Comparison of ENCODE assay signal across 12 cellular contexts in genomic region chr13:50421457-50422130, GRCh38.
DNase-seq lines count a peak whose midpoint lies in the region; ATAC-seq and TF ChIP-seq lines count a peak whose summit lies in the region.
"Had no signal": no experiment of that assay in that cellular context is flagged by ENCODE, and none has a peak within 500 bp of the region (broad histone marks: within the 10 kb centered on the region; RNA-seq: fewer than 3 reads in every experiment).

No MANE protein-coding gene starts in this region.

- H3K9me3 ChIP-seq in PC-9 (ENCODE audit: insufficient read depth, low read depth) (no peaks in the 10 kb centered on the region), esophagus squamous epithelium (no peaks in the 10 kb centered on the region), smooth muscle cell (replicated peaks; ENCODE audit: low read depth) (no peaks in the 10 kb centered on the region), stomach (no peaks in the 10 kb centered on the region)
- H3K9me3 ChIP-seq: spleen had no signal

- H3K27ac Mint-ChIP-seq in activated naive CD8-positive, alpha-beta T cell treated with anti-CD3 and anti-CD28 coated beads, Interleukin-2, amount 50 U/mL, for 24 hours: peak overlapping the region; percentile 21
- no peak overlapping the region for H3K27ac Mint-ChIP-seq in activated naive CD8-positive, alpha-beta T cell treated with anti-CD3 and anti-CD28 coated beads for 36 hours
- H3K27ac Mint-ChIP-seq: activated T-cell treated with anti-CD3 and anti-CD28 coated beads, Interleukin-2, amount 50 U/mL, for 72 hours; B cell; HFFc6 had no signal

- H3K27ac ChIP-seq in PC-9 (peak overlapping the region; percentile 38), esophagus squamous epithelium (peak overlapping the region in 3 of 4 donors; percentile 4 to 33 (median 24)), smooth muscle cell (ENCODE audit: low read depth) (peak overlapping the region; percentile 22), stomach (no peak overlapping the region)

- H3K4me1 ChIP-seq in PC-9 (replicated peaks; ENCODE audit: insufficient read depth) (peaks cover 24% of the 10 kb centered on the region), esophagus squamous epithelium (peaks cover 13 to 48% (median 33%) of the 10 kb centered on the region in 3 donors), smooth muscle cell (ENCODE audit: low read depth) (no peaks in the 10 kb centered on the region), stomach (peaks cover 10 to 31% (median 17%) of the 10 kb centered on the region in 4 donors)

- H3K36me3 ChIP-seq in PC-9 (ENCODE audit: low read depth): no peaks in the 10 kb centered on the region
- no peaks in the 10 kb centered on the region for H3K36me3 ChIP-seq in esophagus squamous epithelium
- no peaks in the 10 kb centered on the region for H3K36me3 ChIP-seq in smooth muscle cell (ENCODE audit: low read depth)
- H3K36me3 ChIP-seq in stomach: no peaks in the 10 kb centered on the region
- H3K36me3 ChIP-seq: spleen had no signal

- H3K4me3 ChIP-seq in PC-9: no peak overlapping the region
- H3K4me3 ChIP-seq in esophagus squamous epithelium: no peak overlapping the region
- H3K4me3 ChIP-seq in smooth muscle cell: no peak overlapping the region
- H3K4me3 ChIP-seq in stomach: no peak overlapping the region
- H3K4me3 ChIP-seq: spleen had no signal

- peak; percentile 48 for ATAC-seq in activated naive CD8-positive, alpha-beta T cell treated with anti-CD3 and anti-CD28 coated beads, Interleukin-2, amount 50 U/mL, for 24 hours
- ATAC-seq in GM19023 (IDR thresholded peaks at IDR 0.05; ENCODE audit: unreplicated experiment): no peak

- DNase-seq in activated naive CD8-positive, alpha-beta T cell treated with anti-CD3 and anti-CD28 coated beads, Interleukin-2, amount 50 U/mL, for 24 hours: no peak
- DNase-seq in activated naive CD8-positive, alpha-beta T cell treated with anti-CD3 and anti-CD28 coated beads for 36 hours: no peak
- DNase-seq in PC-9: peak in 1 of 2 experiments; percentile 83
- no peak for DNase-seq in esophagus squamous epithelium (lab: John Stamatoyannopoulos, UW)
- DNase-seq in smooth muscle cell (lab: John Stamatoyannopoulos, UW; ENCODE audit: unreplicated experiment): no peak
- DNase-seq in NCI-H345 (lab: John Stamatoyannopoulos, UW): no peak
- no peak for DNase-seq in stomach
- DNase-seq: activated T-cell treated with anti-CD3 and anti-CD28 coated beads, Interleukin-2, amount 50 U/mL, for 72 hours; HFFc6; spleen had no signal

- H3K36me3 Mint-ChIP-seq in activated naive CD8-positive, alpha-beta T cell treated with anti-CD3 and anti-CD28 coated beads, Interleukin-2, amount 50 U/mL, for 24 hours (ENCODE audit: low read depth): no peaks in the 10 kb centered on the region
- no peaks in the 10 kb centered on the region for H3K36me3 Mint-ChIP-seq in activated naive CD8-positive, alpha-beta T cell treated with anti-CD3 and anti-CD28 coated beads for 36 hours

- no peak for TF ChIP-seq CTCF in PC-9 (conservative IDR thresholded peaks at IDR 0.05)
- TF ChIP-seq CTCF in esophagus squamous epithelium (IDR thresholded peaks at IDR 0.05): no peak
- no peak for TF ChIP-seq CTCF in smooth muscle cell (IDR thresholded peaks at IDR 0.05; ENCODE audit: borderline replicate concordance, insufficient read depth, poor library complexity, severe bottlenecking)
- no peak for TF ChIP-seq CTCF in stomach (IDR thresholded peaks at IDR 0.05)

- H2AFZ ChIP-seq in PC-9 (no peak overlapping the region), smooth muscle cell (ENCODE audit: low read depth) (no peak overlapping the region)

- H3K4me3 Mint-ChIP-seq in activated naive CD8-positive, alpha-beta T cell treated with anti-CD3 and anti-CD28 coated beads, Interleukin-2, amount 50 U/mL, for 24 hours: no peak overlapping the region
- no peak overlapping the region for H3K4me3 Mint-ChIP-seq in activated naive CD8-positive, alpha-beta T cell treated with anti-CD3 and anti-CD28 coated beads for 36 hours
- H3K4me3 Mint-ChIP-seq: B cell, HFFc6 had no signal

- intact Hi-C loops in PC-9 (cut with micrococcal nuclease; ENCODE audit: unreplicated experiment): no loop called here
- intact Hi-C loops in esophagus squamous epithelium (cut with DNase I): no loop called here
- intact Hi-C loops in stomach (cut with DNase I; ENCODE audit: low total_unique reads): no loop called here

- POLR2A ChIA-PET in PC-9 (lab: Charles Lee; ENCODE audit: unreplicated experiment): interaction anchor here (0.6 kb wide), 1 partner anchor 39 kb away, joined by 3 read pairs; no protein-coding TSS in a partner anchor

- H3K9me2 ChIP-seq in PC-9 (ENCODE audit: insufficient read depth): no peaks in the 10 kb centered on the region

- no peak for TF ChIP-seq EP300 in stomach (IDR thresholded peaks at IDR 0.05)

- H3K9me3 Mint-ChIP-seq in activated naive CD8-positive, alpha-beta T cell treated with anti-CD3 and anti-CD28 coated beads, Interleukin-2, amount 50 U/mL, for 24 hours: no peaks in the 10 kb centered on the region
- H3K9me3 Mint-ChIP-seq in activated naive CD8-positive, alpha-beta T cell treated with anti-CD3 and anti-CD28 coated beads for 36 hours: no peaks in the 10 kb centered on the region
- H3K9me3 Mint-ChIP-seq: activated T-cell treated with anti-CD3 and anti-CD28 coated beads, Interleukin-2, amount 50 U/mL, for 72 hours; HFFc6 had no signal

- CTCF ChIA-PET in PC-9 (lab: Charles Lee): no interaction called here

- peaks cover 3% of the 10 kb centered on the region for H3K27me3 Mint-ChIP-seq in activated naive CD8-positive, alpha-beta T cell treated with anti-CD3 and anti-CD28 coated beads, Interleukin-2, amount 50 U/mL, for 24 hours
- peaks cover 4% of the 10 kb centered on the region for H3K27me3 Mint-ChIP-seq in activated naive CD8-positive, alpha-beta T cell treated with anti-CD3 and anti-CD28 coated beads for 36 hours
- H3K27me3 Mint-ChIP-seq: B cell had no signal

- H3K79me2 ChIP-seq in PC-9 (ENCODE audit: low read depth) (no peaks in the 10 kb centered on the region), smooth muscle cell (ENCODE audit: low read depth) (no peaks in the 10 kb centered on the region)

- no peak for TF ChIP-seq POLR2A in esophagus squamous epithelium (IDR thresholded peaks at IDR 0.05)
- TF ChIP-seq POLR2A in stomach (IDR thresholded peaks at IDR 0.05): no peak

- H4K20me1 ChIP-seq in PC-9 (ENCODE audit: insufficient read depth) (no peaks in the 10 kb centered on the region), smooth muscle cell (ENCODE audit: low read depth) (no peaks in the 10 kb centered on the region)

- H3K4me2 ChIP-seq in PC-9 (peak overlapping the region; percentile 57), smooth muscle cell (no peak overlapping the region)

- H3K9ac ChIP-seq in smooth muscle cell (ENCODE audit: low read depth): no peak overlapping the region

- peaks cover 17% of the 10 kb centered on the region for H3F3A ChIP-seq in PC-9 (ENCODE audit: insufficient read depth, low read depth)
- H3F3A ChIP-seq in smooth muscle cell (ENCODE audit: low read depth): no peaks in the 10 kb centered on the region

- 10 to 17% methylated on average over 2 of the region's 2 CpGs for WGBS in esophagus squamous epithelium, 2 donors
- 63% methylated on average over 2 of the region's 2 CpGs for WGBS in smooth muscle cell (ENCODE audit: low lambda C conversion rate)
- WGBS in stomach, 5 donors: 27 to 47% (median 36%) methylated on average over 2 of the region's 2 CpGs

- peaks cover 28% of the 10 kb centered on the region for H3K4me1 Mint-ChIP-seq in activated naive CD8-positive, alpha-beta T cell treated with anti-CD3 and anti-CD28 coated beads, Interleukin-2, amount 50 U/mL, for 24 hours
- H3K4me1 Mint-ChIP-seq in activated naive CD8-positive, alpha-beta T cell treated with anti-CD3 and anti-CD28 coated beads for 36 hours: peaks cover 26% of the 10 kb centered on the region

- H3K27me3 ChIP-seq in PC-9 (ENCODE audit: insufficient read depth, low read depth): no peaks in the 10 kb centered on the region
- H3K27me3 ChIP-seq in esophagus squamous epithelium: no peaks in the 10 kb centered on the region
- H3K27me3 ChIP-seq in smooth muscle cell (ENCODE audit: low read depth): no peaks in the 10 kb centered on the region
- H3K27me3 ChIP-seq in stomach: no peaks in the 10 kb centered on the region
- H3K27me3 ChIP-seq: spleen had no signal

- BruUV-seq in PC-9 (replicated peaks; lab: Mats Ljungman, UMichigan): no TSS peak

Comparison
In these comparisons a context has a peak if more than half of its experiments do, and no peak if none do; other contexts are left out.
1. H3K27ac ChIP-seq: peak in PC-9 (single experiment), esophagus squamous epithelium (3 of 4) and smooth muscle cell (single experiment); none in stomach (0 of 5).